18 cellular contexts compared by ENCODE assay signal in genomic region chr22:19233189-19233661, GRCh38.
"Had no signal": no experiment of that assay in that cellular context is flagged by ENCODE, and none has a peak within 500 bp of the region (broad histone marks: within the 10 kb centered on the region; RNA-seq: fewer than 3 reads in every experiment).

No MANE protein-coding gene starts in this region.

- H3K9me3 ChIP-seq: SK-N-SH had no signal

- H3K9ac ChIP-seq: KMS-11, SK-N-SH had no signal

- H3K4me2 ChIP-seq: KMS-11, SK-N-SH had no signal

- ATAC-seq: HepG2, Panc1, PC-3 had no signal

- DNase-seq: IMR-90; Kasumi-1; MM.1S; NCI-H1048; NCI-H1694; NCI-H187 treated with DMSO at 0.1 percent for 48 hours; NCI-H226; NCI-H510A; NCI-H524 treated with DMSO at 0.1 percent for 48 hours; NCI-H82; NK-92 treated with Interleukin-12 subunit alpha and Interleukin-12 subunit beta, amount 100 ng/mL, for 24 hours; PC-3; SW 1271 had no signal

- H3K27ac ChIP-seq: KMS-11, RWPE1 had no signal

- FAIRE-seq: HepG2 had no signal
